Comparison of ENCODE assay signal across 23 cellular contexts in genomic region chr13:20424959-20425358, GRCh38.
DNase-seq lines count a peak whose midpoint lies in the region; ATAC-seq and TF ChIP-seq lines count a peak whose summit lies in the region.
"Had no signal": no experiment of that assay in that cellular context is flagged by ENCODE, and none has a peak within 500 bp of the region (broad histone marks: within the 10 kb centered on the region; RNA-seq: fewer than 3 reads in every experiment).

No MANE protein-coding gene starts in this region.

- H3K4me3 ChIP-seq in fibroblast of mammary gland (ENCODE audit: control insufficient read depth, low read depth, low read length) = no peak overlapping the region
- no peak overlapping the region for H3K4me3 ChIP-seq in ovary
- H3K4me3 ChIP-seq: dorsolateral prefrontal cortex, K562, right atrium auricular region had no signal

- H3K4me1 Mint-ChIP-seq in CD4-positive, alpha-beta T cell (ENCODE audit: low read depth) = peaks cover 16% of the 10 kb centered on the region

- no peaks in the 10 kb centered on the region for H3K9me3 ChIP-seq in CD4-positive, alpha-beta T cell (ENCODE audit: control insufficient read depth, low read length)
- no peaks in the 10 kb centered on the region for H3K9me3 ChIP-seq in ovary
- H3K9me3 ChIP-seq: neutrophil, right atrium auricular region had no signal

- ATAC-seq in CD4-positive, alpha-beta T cell (ENCODE audit: poor library complexity) = no peak
- ATAC-seq in Right ventricle myocardium inferior = no peak
- no peak for ATAC-seq in left lobe of liver
- ATAC-seq: K562 had no signal

- H3K27me3 Mint-ChIP-seq in CD4-positive, alpha-beta T cell = no peaks in the 10 kb centered on the region
- H3K27me3 Mint-ChIP-seq: activated naive CD8-positive, alpha-beta T cell had no signal

- intact Hi-C loops in CD4-positive, alpha-beta T cell (cut with DNase I, micrococcal nuclease) = no loop called here
- intact Hi-C loops in ovary (cut with DNase I) = no loop called here
- intact Hi-C loops in Right ventricle myocardium inferior (cut with DNase I) = no loop called here
- intact Hi-C loops in cardiac septum (cut with DNase I) = no loop called here

- H3K4me3 Mint-ChIP-seq in CD4-positive, alpha-beta T cell = no peak overlapping the region
- H3K4me3 Mint-ChIP-seq: activated naive CD8-positive, alpha-beta T cell; immature natural killer cell; T-helper 1 cell treated with Interleukin-12 subunit alpha and Interleukin-12 subunit beta and Interleukin-4 antibody, amounts not matched to agents 30 μg/mL and 1 μg/mL, for 36 hours; type B pancreatic cell; WTC11 had no signal

- TF ChIP-seq CTCF in CD4-positive, alpha-beta T cell (IDR thresholded peaks at IDR 0.05) = no peak
- TF ChIP-seq CTCF in fibroblast of mammary gland (conservative IDR thresholded peaks at IDR 0.05; ENCODE audit: control insufficient read depth, insufficient read depth, low read depth, low read length) (no peak), ovary (IDR thresholded peaks at IDR 0.05) (no peak)

- POLR2A ChIA-PET in CD4-positive, alpha-beta T cell (lab: Charles Lee) = interaction anchor here (1.2 kb wide), 1 partner anchor 51 kb away, joined by 5 read pairs; no protein-coding TSS in a partner anchor

- no peak for TF ChIP-seq EP300 in ovary (IDR thresholded peaks at IDR 0.05)

- no peaks in the 10 kb centered on the region for H3K36me3 ChIP-seq in ovary
- H3K36me3 ChIP-seq: neutrophil, right atrium auricular region had no signal

- CTCF ChIA-PET in CD4-positive, alpha-beta T cell (lab: Charles Lee) = no interaction called here

- no peak overlapping the region for H3K27ac ChIP-seq in CD4-positive, alpha-beta T cell (ENCODE audit: low read depth, low read length)
- H3K27ac ChIP-seq in ovary = peak overlapping the region; percentile 18 to 30
- H3K27ac ChIP-seq: neutrophil, right atrium auricular region had no signal

- TF ChIP-seq POLR2A in ovary (IDR thresholded peaks at IDR 0.05) = no peak

- peak overlapping the region; percentile 38 for H3K27ac Mint-ChIP-seq in CD4-positive, alpha-beta T cell
- H3K27ac Mint-ChIP-seq: activated naive CD8-positive, alpha-beta T cell; T-helper 1 cell treated with Interleukin-12 subunit alpha and Interleukin-12 subunit beta and Interleukin-4 antibody, amounts not matched to agents 30 μg/mL and 1 μg/mL, for 36 hours; WTC11 had no signal

- peaks cover 19% of the 10 kb centered on the region for H3K36me3 Mint-ChIP-seq in CD4-positive, alpha-beta T cell (ENCODE audit: low read depth)
- H3K36me3 Mint-ChIP-seq: WTC11 had no signal

- peaks cover 15% of the 10 kb centered on the region for H3K4me1 ChIP-seq in ovary (ENCODE audit: insufficient read depth)

- H3K9me3 Mint-ChIP-seq in CD4-positive, alpha-beta T cell = no peaks in the 10 kb centered on the region
- H3K9me3 Mint-ChIP-seq: immature natural killer cell; T-helper 1 cell treated with Interleukin-12 subunit alpha and Interleukin-12 subunit beta and Interleukin-4 antibody, amounts not matched to agents 30 μg/mL and 1 μg/mL, for 36 hours had no signal

- no peak for DNase-seq in CD4-positive, alpha-beta T cell
- DNase-seq in M059J (ENCODE audit: low read depth) (peak; percentile 27), fibroblast of mammary gland (ENCODE audit: low read depth) (peak; percentile 58), ovary (peak; percentile 33 to 67 (median 65)), Right ventricle myocardium inferior (ENCODE audit: missing footprints) (no peak), NCI-H1930 (lab: John Stamatoyannopoulos, UW) (no peak), cardiac septum (ENCODE audit: low spot score) (no peak), left lobe of liver (ENCODE audit: low spot score) (no peak)
- DNase-seq: activated T-cell treated with anti-CD3 and anti-CD28 coated beads, Interleukin-2, amount 50 U/mL, for 48 hours; COR-L47; dorsolateral prefrontal cortex; immature natural killer cell; NCI-H1048; NCI-H2081 treated with DMSO at 0.1 percent for 48 hours; SIG-M5; stimulated activated naive CD4-positive, alpha-beta T cell had no signal

- no peaks in the 10 kb centered on the region for H3K27me3 ChIP-seq in CD4-positive, alpha-beta T cell (ENCODE audit: control insufficient read depth, insufficient read depth, low read length)
- H3K27me3 ChIP-seq in ovary = no peaks in the 10 kb centered on the region
- H3K27me3 ChIP-seq: dorsolateral prefrontal cortex, neutrophil, right atrium auricular region had no signal

- WGBS in ovary, 3 donors = 7 to 31% (median 10%) methylated on average over 11 of the region's 11 CpGs

Comparison
In these comparisons a context has a peak if more than half of its experiments do, and no peak if none do; other contexts are left out.
1. DNase-seq: peak in M059J (single experiment), fibroblast of mammary gland (single experiment) and ovary (5 of 5); none in CD4-positive, alpha-beta T cell (0 of 10), Right ventricle myocardium inferior (single experiment), NCI-H1930 (0 of 2), cardiac septum (single experiment) and left lobe of liver (single experiment).